1 cellular context compared by ENCODE assay signal in the genomic region with DNA sequence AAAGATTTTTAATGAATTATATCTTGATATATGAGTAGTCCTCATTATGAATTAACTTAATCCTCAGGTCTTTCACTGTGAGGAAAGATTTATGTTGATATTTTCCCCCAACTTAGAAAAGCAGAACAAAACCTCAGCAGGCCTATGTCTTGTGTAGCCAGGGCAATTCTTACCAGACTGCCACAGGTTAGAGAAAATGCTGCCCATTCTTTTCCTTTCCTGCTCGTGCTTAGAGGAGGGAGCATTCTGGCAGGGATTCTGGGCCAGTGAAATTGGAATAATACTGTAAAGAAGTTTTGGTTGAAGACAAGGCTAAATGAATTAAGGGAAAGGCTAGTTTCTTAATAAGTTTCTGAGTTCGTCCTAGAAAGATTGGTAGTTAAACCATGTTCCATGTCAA.
TF ChIP-seq lines count a peak whose summit lies in the region.

No MANE protein-coding gene starts in this region.

TF ChIP-seq in HepG2, 621 proteins besides CTCF, POLR2A, EP300 and RAD21:
- no peak for TF ChIP-seq ZSCAN22 (CRISPR knock-in tag; IDR thresholded peaks at IDR 0.05)
- no peak for TF ChIP-seq ZNF737 (CRISPR knock-in tag; IDR thresholded peaks at IDR 0.05; ENCODE audit: borderline replicate concordance)
- no peak for TF ChIP-seq ERF (CRISPR knock-in tag; IDR thresholded peaks at IDR 0.05)
- no peak for TF ChIP-seq RARA (CRISPR knock-in tag; IDR thresholded peaks at IDR 0.05)
- TF ChIP-seq, protein P1, sequence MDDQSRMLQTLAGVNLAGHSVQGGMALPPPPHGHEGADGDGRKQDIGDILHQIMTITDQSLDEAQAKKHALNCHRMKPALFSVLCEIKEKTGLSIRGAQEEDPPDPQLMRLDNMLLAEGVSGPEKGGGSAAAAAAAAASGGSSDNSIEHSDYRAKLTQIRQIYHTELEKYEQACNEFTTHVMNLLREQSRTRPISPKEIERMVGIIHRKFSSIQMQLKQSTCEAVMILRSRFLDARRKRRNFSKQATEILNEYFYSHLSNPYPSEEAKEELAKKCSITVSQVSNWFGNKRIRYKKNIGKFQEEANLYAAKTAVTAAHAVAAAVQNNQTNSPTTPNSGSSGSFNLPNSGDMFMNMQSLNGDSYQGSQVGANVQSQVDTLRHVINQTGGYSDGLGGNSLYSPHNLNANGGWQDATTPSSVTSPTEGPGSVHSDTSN (CRISPR knock-in tag; IDR thresholded peaks at IDR 0.05; ENCODE audit: borderline replicate concordance), result no peak
- TF ChIP-seq ZNF652 (CRISPR knock-in tag; IDR thresholded peaks at IDR 0.05; ENCODE audit: borderline replicate concordance, low read depth), result no peak
